17 cellular contexts compared by ENCODE assay signal in genomic region chr4:117429061-117429460, GRCh38.
DNase-seq lines count a peak whose midpoint lies in the region; ATAC-seq and TF ChIP-seq lines count a peak whose summit lies in the region.
"Had no signal": no experiment of that assay in that cellular context is flagged by ENCODE, and none has a peak within 500 bp of the region (broad histone marks: within the 10 kb centered on the region; RNA-seq: fewer than 3 reads in every experiment).

No MANE protein-coding gene starts in this region.

- H3K9me3 ChIP-seq in DOHH2 (ENCODE audit: control insufficient read depth, insufficient read depth, low read length): peaks cover 12% of the 10 kb centered on the region; the same call in 1 of the 2 replicates
- no peaks in the 10 kb centered on the region for H3K9me3 ChIP-seq in tibial nerve

- no peaks in the 10 kb centered on the region for H3K27me3 Mint-ChIP-seq in chondrocyte (ENCODE audit: low read depth)
- H3K27me3 Mint-ChIP-seq: memory B cell had no signal

- H3K27ac ChIP-seq in DOHH2 (ENCODE audit: low read depth, low read length) (no peak overlapping the region), tibial nerve (no peak overlapping the region)
- H3K27ac ChIP-seq: body of pancreas had no signal

- H3K4me1 ChIP-seq in DOHH2 (ENCODE audit: control insufficient read depth, low read length): peaks cover 39% of the 10 kb centered on the region
- H3K4me1 ChIP-seq in tibial nerve: no peaks in the 10 kb centered on the region
- H3K4me1 ChIP-seq: body of pancreas had no signal

- H3F3A ChIP-seq in DOHH2 (ENCODE audit: control insufficient read depth, insufficient read depth): no peaks in the 10 kb centered on the region

- H3K4me3 ChIP-seq in DOHH2 (ENCODE audit: low read length) (no peak overlapping the region), retinal pigment epithelial cell (ENCODE audit: low read length) (no peak overlapping the region), tibial nerve (no peak overlapping the region)
- H3K4me3 ChIP-seq: body of pancreas had no signal

- no peaks in the 10 kb centered on the region for H3K79me2 ChIP-seq in DOHH2 (ENCODE audit: control insufficient read depth, low read length)

- peak; percentile 63 for ATAC-seq in HG03159 (IDR thresholded peaks at IDR 0.05; ENCODE audit: unreplicated experiment)
- ATAC-seq: body of pancreas had no signal

- no peak for TF ChIP-seq EP300 in tibial nerve (IDR thresholded peaks at IDR 0.05)

- H3K36me3 ChIP-seq in DOHH2 (ENCODE audit: control insufficient read depth, low read length) (no peaks in the 10 kb centered on the region; the same call in 1 of the 2 replicates), tibial nerve (no peaks in the 10 kb centered on the region)

- H4K20me1 ChIP-seq in DOHH2 (ENCODE audit: control insufficient read depth, insufficient read depth, low read depth, low read length): no peaks in the 10 kb centered on the region

- H3K4me3 Mint-ChIP-seq in chondrocyte (ENCODE audit: unreplicated experiment): no peak overlapping the region
- H3K4me3 Mint-ChIP-seq: memory B cell; nephron; T-helper 2 cell treated with Interferon-gamma antibody and Interleukin-4, amounts not matched to agents 5 μg/mL and 100 μg/mL, for 36 hours had no signal

- TF ChIP-seq CTCF in DOHH2 (IDR thresholded peaks at IDR 0.05; ENCODE audit: low read depth, low read length, poor library complexity, severe bottlenecking): peak; percentile 38
- TF ChIP-seq CTCF in chondrocyte (IDR thresholded peaks at IDR 0.05): peak; percentile 12
- peak; percentile 11 for TF ChIP-seq CTCF in retinal pigment epithelial cell (conservative IDR thresholded peaks at IDR 0.05; ENCODE audit: low read depth, low read length)
- TF ChIP-seq CTCF in tibial nerve (IDR thresholded peaks at IDR 0.05): no peak

- H3K9me3 Mint-ChIP-seq in chondrocyte (ENCODE audit: low read depth): no peaks in the 10 kb centered on the region
- H3K9me3 Mint-ChIP-seq: T-helper 2 cell treated with Interferon-gamma antibody and Interleukin-4, amounts not matched to agents 5 μg/mL and 100 μg/mL, for 36 hours had no signal

- H3K27ac Mint-ChIP-seq in chondrocyte (ENCODE audit: unreplicated experiment): no peak overlapping the region
- H3K27ac Mint-ChIP-seq: memory B cell; T-helper 2 cell treated with Interferon-gamma antibody and Interleukin-4, amounts not matched to agents 5 μg/mL and 100 μg/mL, for 36 hours had no signal

- peak overlapping the region; percentile 5; the same call in 1 of the 2 replicates for H3K4me2 ChIP-seq in DOHH2 (ENCODE audit: low read length)

- H3K27me3 ChIP-seq in DOHH2 (ENCODE audit: control insufficient read depth, low read length) (no peaks in the 10 kb centered on the region), tibial nerve (no peaks in the 10 kb centered on the region)
- H3K27me3 ChIP-seq: body of pancreas had no signal

- TF ChIP-seq POLR2A in tibial nerve (IDR thresholded peaks at IDR 0.05): no peak

- peak; percentile 60 for DNase-seq in chondrocyte (ENCODE audit: low spot score)
- no peak for DNase-seq in retinal pigment epithelial cell (ENCODE audit: low read depth)
- no peak for DNase-seq in retina
- no peak for DNase-seq in NCI-H2196 (lab: John Stamatoyannopoulos, UW; ENCODE audit: unreplicated experiment)
- DNase-seq in HK-2 (ENCODE audit: unreplicated experiment): no peak
- no peak for DNase-seq in tibial nerve (ENCODE audit: low spot score in 2 of 2)
- DNase-seq: activated CD4-positive, alpha-beta T cell treated with anti-CD3 and anti-CD28 coated beads for 48 hours; activated naive CD4-positive, alpha-beta T cell treated with anti-CD3 and anti-CD28 coated beads, Interleukin-2, amount 50 U/mL, for 16 hours; activated T-cell treated with anti-CD3 and anti-CD28 coated beads for 4 hours; Karpas-422; NCI-H446 treated with DMSO at 0.1 percent for 48 hours had no signal

- H3K36me3 Mint-ChIP-seq in chondrocyte (ENCODE audit: low read depth): no peaks in the 10 kb centered on the region
- H3K36me3 Mint-ChIP-seq: memory B cell had no signal

- H3K9me2 ChIP-seq in DOHH2 (replicated peaks; ENCODE audit: control insufficient read depth, low read length): no peaks in the 10 kb centered on the region

- 86 to 96% methylated on average over 2 of the region's 2 CpGs for WGBS in tibial nerve, 2 donors

- H3K4me1 Mint-ChIP-seq in chondrocyte (ENCODE audit: low read depth): peaks cover 13% of the 10 kb centered on the region
- H3K4me1 Mint-ChIP-seq: memory B cell had no signal

Comparison
In these comparisons a context has a peak if more than half of its experiments do, and no peak if none do; other contexts are left out.
1. CTCF ChIP-seq: peak in DOHH2 (single experiment), chondrocyte (single experiment) and retinal pigment epithelial cell (single experiment); none in tibial nerve (0 of 5).